Comparison of ENCODE assay signal across 1 cellular context in the genomic region with DNA sequence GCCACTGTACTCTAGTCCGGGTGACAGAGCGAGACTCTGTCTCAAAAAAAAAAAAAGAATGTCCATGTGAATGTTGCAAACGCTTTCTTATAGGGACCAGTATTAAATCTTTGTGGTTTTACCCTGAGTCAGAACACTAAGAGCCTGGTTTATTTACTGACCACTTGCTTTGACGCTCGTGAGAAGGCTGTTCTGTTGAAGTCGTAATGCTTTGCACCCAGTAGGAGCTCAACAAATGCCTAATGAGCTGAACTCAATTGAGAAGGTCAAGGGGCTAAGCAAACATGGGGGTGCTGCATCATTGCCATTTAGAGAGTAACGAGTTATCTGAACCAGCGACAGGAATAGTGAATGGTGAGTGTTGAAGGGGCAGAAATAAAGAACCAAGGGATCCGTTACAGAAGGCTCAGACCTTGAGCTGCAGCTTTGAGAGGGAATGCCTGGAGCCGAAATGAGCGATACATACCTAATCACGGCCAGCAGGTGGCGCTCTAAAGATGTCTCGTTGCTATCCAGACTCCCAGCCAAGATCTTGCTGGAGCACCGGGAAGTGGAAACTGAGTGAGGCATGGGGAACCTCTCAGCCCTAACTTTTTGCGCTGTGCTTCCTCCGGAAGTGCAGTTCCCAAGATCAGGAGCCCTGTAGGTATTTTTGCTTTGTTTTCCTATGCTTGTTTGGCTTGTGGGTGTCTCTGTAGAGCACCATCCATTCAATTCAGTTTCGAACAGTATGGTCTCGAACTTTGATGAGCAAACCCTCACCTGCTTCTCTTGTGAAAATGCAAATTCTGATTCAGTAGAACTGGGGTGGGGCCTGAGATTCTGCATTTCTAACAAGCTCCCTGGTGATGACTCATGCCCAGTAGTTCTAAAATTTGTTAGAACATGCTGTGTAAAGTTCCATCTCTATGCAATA.
TF ChIP-seq lines count a peak whose summit lies in the region.

No MANE protein-coding gene starts in this region.

TF ChIP-seq in GM12878, 131 proteins besides CTCF, POLR2A, EP300 and RAD21 (continued from another document):
- no peak for TF ChIP-seq EZH2 (IDR thresholded peaks at IDR 0.05; ENCODE audit: borderline replicate concordance, control insufficient read depth, low read depth, low read length)
- TF ChIP-seq IRF4 (IDR thresholded peaks at IDR 0.05; ENCODE audit: low read depth, low read length): 0 out of 2 replicates have a peak, but pooled peaks have one; percentile 52
- TF ChIP-seq IKZF2 (IDR thresholded peaks at IDR 0.05): 0 out of 4 replicates have a peak, but pooled peaks of 1 of the 2 experiments have one; percentile 11
- TF ChIP-seq RUNX3 (IDR thresholded peaks at IDR 0.05; ENCODE audit: low read length): peak; percentile 52
TF ChIP-seq in GM12878: peak in this region for 4.
